Comparison of ENCODE assay signal across 19 cellular contexts in genomic region chr10:128568979-128569378, GRCh38.
A peak's percentile ranks its signal among the peaks of the same experiment; 100 is the strongest.
DNase-seq lines count a peak whose midpoint lies in the region; TF ChIP-seq lines count a peak whose summit lies in the region.
"Had no signal": no experiment of that assay in that cellular context is flagged by ENCODE, and none has a peak within 500 bp of the region (broad histone marks: within the 10 kb centered on the region; RNA-seq: fewer than 3 reads in every experiment).

No MANE protein-coding gene starts in this region.

- no peak for TF ChIP-seq CTCF in H9 (conservative IDR thresholded peaks at IDR 0.05)
- TF ChIP-seq CTCF in nephron (IDR thresholded peaks at IDR 0.05; ENCODE audit: unreplicated experiment in 3 of 3), result no peak
- no peak for TF ChIP-seq CTCF in mesothelial cell of epicardium (IDR thresholded peaks at IDR 0.05; ENCODE audit: unreplicated experiment)

- H3K9ac ChIP-seq in H9 (ENCODE audit: extremely low read depth, insufficient read length, low read length), result no peak overlapping the region
- H3K9ac ChIP-seq: BLaER1 treated with 17β-estradiol and CSF1 and Interleukin-3, amounts not matched to agents 10 nM and 100 nM had no signal

- H3K27ac ChIP-seq in H9 (ENCODE audit: insufficient read length, low read depth, low read length) (no peak overlapping the region), SJCRH30 (no peak overlapping the region)
- H3K27ac ChIP-seq: 22Rv1; BLaER1 treated with 17β-estradiol and CSF1 and Interleukin-3, amounts not matched to agents 10 nM and 100 nM; Peyer's patch had no signal

- H2BK15ac ChIP-seq in H9 (ENCODE audit: low read depth, low read length), result no peak overlapping the region

- no peak overlapping the region for H2BK12ac ChIP-seq in H9 (ENCODE audit: insufficient read length, low read depth, low read length)

- H3K4ac ChIP-seq in H9 (ENCODE audit: low read depth, low read length), result no peak overlapping the region

- no peaks in the 10 kb centered on the region for H3K9me3 ChIP-seq in H9 (ENCODE audit: control insufficient read depth, low read depth, low read length)
- H3K9me3 ChIP-seq in SJCRH30 (replicated peaks), result no peaks in the 10 kb centered on the region
- H3K9me3 ChIP-seq in HAP-1, result no peaks in the 10 kb centered on the region
- H3K9me3 ChIP-seq: BLaER1 treated with 17β-estradiol and CSF1 and Interleukin-3, amounts not matched to agents 10 nM and 100 nM; Caco-2; Peyer's patch had no signal

- no peak overlapping the region for H3K4me3 ChIP-seq in SJCRH30
- H3K4me3 ChIP-seq in HAP-1, result no peak overlapping the region
- H3K4me3 ChIP-seq: BLaER1 treated with 17β-estradiol and CSF1 and Interleukin-3, amounts not matched to agents 10 nM and 100 nM; Peyer's patch had no signal

- H4K5ac ChIP-seq in H9 (ENCODE audit: insufficient read length, low read depth, low read length), result no peak overlapping the region

- H4K8ac ChIP-seq in H9 (replicated peaks; ENCODE audit: insufficient read length, low read depth, low read length), result no peak overlapping the region

- H3K36me3 ChIP-seq in SJCRH30, result no peaks in the 10 kb centered on the region
- H3K36me3 ChIP-seq in HAP-1 (replicated peaks), result no peaks in the 10 kb centered on the region
- H3K36me3 ChIP-seq: BLaER1 treated with 17β-estradiol and CSF1 and Interleukin-3, amounts not matched to agents 10 nM and 100 nM; Peyer's patch had no signal

- no peak overlapping the region for H3K18ac ChIP-seq in H9 (ENCODE audit: insufficient read length, low read depth, low read length)

- no peaks in the 10 kb centered on the region for H3K79me1 ChIP-seq in H9 (ENCODE audit: insufficient read depth, low read depth, low read length, poor library complexity, severe bottlenecking)

- in situ Hi-C loops in HAP-1 (cut with MboI; ENCODE audit: low sequenced_read_pairs), result no loop called here

- no peaks in the 10 kb centered on the region for H3K79me2 ChIP-seq in H9 (ENCODE audit: insufficient read depth, low read length)

- H3K23ac ChIP-seq in H9 (ENCODE audit: insufficient read length, low read depth, low read length), result no peak overlapping the region

- H3K14ac ChIP-seq in H9 (ENCODE audit: insufficient read depth, low read length), result no peak overlapping the region

- H2BK5ac ChIP-seq in H9 (ENCODE audit: insufficient read length, low read length), result no peak overlapping the region

- H4K91ac ChIP-seq in H9 (ENCODE audit: insufficient read length, low read depth, low read length), result no peak overlapping the region

- H3K27me3 ChIP-seq in H9 (ENCODE audit: insufficient read depth, low read length) (no peaks in the 10 kb centered on the region), SJCRH30 (no peaks in the 10 kb centered on the region), HAP-1 (ENCODE audit: low read depth) (no peaks in the 10 kb centered on the region)
- H3K27me3 ChIP-seq: BLaER1 treated with 17β-estradiol and CSF1 and Interleukin-3, amounts not matched to agents 10 nM and 100 nM; Peyer's patch had no signal

- no peak overlapping the region for H2AFZ ChIP-seq in H9 (ENCODE audit: low read length)

- H4K20me1 ChIP-seq in H9 (ENCODE audit: control insufficient read depth, insufficient read depth, insufficient read length), result no peaks in the 10 kb centered on the region
- H4K20me1 ChIP-seq: BLaER1 treated with 17β-estradiol and CSF1 and Interleukin-3, amounts not matched to agents 10 nM and 100 nM had no signal

- H3K27me3 Mint-ChIP-seq in H9 (ENCODE audit: low read depth), result peaks cover 5% of the 10 kb centered on the region
- peaks cover 34% of the 10 kb centered on the region for H3K27me3 Mint-ChIP-seq in nephron (ENCODE audit: low read depth)
- peaks cover 63% of the 10 kb centered on the region for H3K27me3 Mint-ChIP-seq in mesothelial cell of epicardium (ENCODE audit: low read depth)

- no CpG with 5 or more reads among the region's 11 CpGs for WGBS in H9 (ENCODE audit: extremely low coverage, insufficient read length, low lambda C conversion rate)

- H3K4me3 Mint-ChIP-seq in H9, result no peak overlapping the region
- H3K4me3 Mint-ChIP-seq in nephron, result peak overlapping the region in 1 of 3 experiments; percentile 55
- no peak overlapping the region for H3K4me3 Mint-ChIP-seq in mesothelial cell of epicardium
- H3K4me3 Mint-ChIP-seq: CD4-positive, alpha-beta memory T cell had no signal

- H2BK120ac ChIP-seq in H9 (ENCODE audit: low read depth, low read length, poor library complexity, severe bottlenecking), result no peak overlapping the region

- peaks cover 8 to 15% of the 10 kb centered on the region in 2 experiments for H3K4me1 Mint-ChIP-seq in H9
- H3K4me1 Mint-ChIP-seq in nephron, result peaks cover 48% of the 10 kb centered on the region
- peaks cover 23% of the 10 kb centered on the region for H3K4me1 Mint-ChIP-seq in mesothelial cell of epicardium
- H3K4me1 Mint-ChIP-seq: CD4-positive, alpha-beta memory T cell had no signal

- H2BK20ac ChIP-seq in H9 (ENCODE audit: low read depth, low read length, poor library complexity, severe bottlenecking), result no peak overlapping the region

- H3K27ac Mint-ChIP-seq in H9 (peak overlapping the region in 2 of 3 experiments; percentile 9 to 52; a peak in 2 of 7 replicates), nephron (peak overlapping the region; percentile 51 to 90 (median 80)), mesothelial cell of epicardium (no peak overlapping the region)
- H3K27ac Mint-ChIP-seq: CD4-positive, alpha-beta memory T cell had no signal

- H3T11ph ChIP-seq in H9 (ENCODE audit: low read length), result no peak overlapping the region

- no peak overlapping the region for H3K4me2 ChIP-seq in H9 (ENCODE audit: insufficient read depth, insufficient read length, low read length)
- H3K4me2 ChIP-seq: BLaER1 treated with 17β-estradiol and CSF1 and Interleukin-3, amounts not matched to agents 10 nM and 100 nM had no signal

- H3K36me3 Mint-ChIP-seq in H9 (ENCODE audit: insufficient read depth in 1 of 3, low read depth in 3 of 3) (no peaks in the 10 kb centered on the region), nephron (ENCODE audit: low read depth) (no peaks in the 10 kb centered on the region), mesothelial cell of epicardium (no peaks in the 10 kb centered on the region)
- H3K36me3 Mint-ChIP-seq: CD4-positive, alpha-beta memory T cell had no signal

- no peaks in the 10 kb centered on the region for H3K23me2 ChIP-seq in H9 (ENCODE audit: insufficient read length, low read depth, low read length, poor library complexity, severe bottlenecking)

- H3K56ac ChIP-seq in H9 (ENCODE audit: insufficient read length, low read depth, low read length), result no peak overlapping the region

- H3K9me3 Mint-ChIP-seq in H9, result no peaks in the 10 kb centered on the region
- no peaks in the 10 kb centered on the region for H3K9me3 Mint-ChIP-seq in nephron
- no peaks in the 10 kb centered on the region for H3K9me3 Mint-ChIP-seq in mesothelial cell of epicardium
- H3K9me3 Mint-ChIP-seq: CD4-positive, alpha-beta memory T cell had no signal

- H2AK5ac ChIP-seq in H9 (ENCODE audit: insufficient read length, low read length), result no peak overlapping the region

- peak; percentile 28 for DNase-seq in NCI-H748 (lab: John Stamatoyannopoulos, UW; ENCODE audit: unreplicated experiment)
- no peak for DNase-seq in NCI-H748 treated with DMSO at 0.1 percent for 48 hours (lab: John Stamatoyannopoulos, UW)
- DNase-seq in H9, result no peak
- peak; percentile 39 to 67 for DNase-seq in SJCRH30
- no peak for DNase-seq in mesothelial cell of epicardium (ENCODE audit: low spot score in 2 of 2, unreplicated experiment in 2 of 2)
- no peak for DNase-seq in HAP-1 (ENCODE audit: low spot score in 2 of 2)
- no peak for DNase-seq in SW480 (ENCODE audit: low spot score)
- DNase-seq: Caco-2; CD4-positive, alpha-beta memory T cell; DMS153; KG1; NCI-H1092; NCI-H1436; NCI-H2029; NCI-H345; Peyer's patch had no signal

- H3K4me1 ChIP-seq in H9 (ENCODE audit: insufficient read depth, low read length) (no peaks in the 10 kb centered on the region), SJCRH30 (0 out of 2 replicates have a peak, but pooled peaks cover 2% of the 10 kb centered on the region), HAP-1 (no peaks in the 10 kb centered on the region)
- H3K4me1 ChIP-seq: Caco-2, Peyer's patch had no signal

Comparison
In these comparisons a context has a peak if more than half of its experiments do, and no peak if none do; other contexts are left out.
1. DNase-seq: peak in NCI-H748 (single experiment) and SJCRH30 (2 of 2); none in NCI-H748 treated with DMSO at 0.1 percent for 48 hours (single experiment), H9 (single experiment), mesothelial cell of epicardium (0 of 2), HAP-1 (0 of 2) and SW480 (single experiment).